ENCODE assay signal across 8 cellular contexts in the genomic region with DNA sequence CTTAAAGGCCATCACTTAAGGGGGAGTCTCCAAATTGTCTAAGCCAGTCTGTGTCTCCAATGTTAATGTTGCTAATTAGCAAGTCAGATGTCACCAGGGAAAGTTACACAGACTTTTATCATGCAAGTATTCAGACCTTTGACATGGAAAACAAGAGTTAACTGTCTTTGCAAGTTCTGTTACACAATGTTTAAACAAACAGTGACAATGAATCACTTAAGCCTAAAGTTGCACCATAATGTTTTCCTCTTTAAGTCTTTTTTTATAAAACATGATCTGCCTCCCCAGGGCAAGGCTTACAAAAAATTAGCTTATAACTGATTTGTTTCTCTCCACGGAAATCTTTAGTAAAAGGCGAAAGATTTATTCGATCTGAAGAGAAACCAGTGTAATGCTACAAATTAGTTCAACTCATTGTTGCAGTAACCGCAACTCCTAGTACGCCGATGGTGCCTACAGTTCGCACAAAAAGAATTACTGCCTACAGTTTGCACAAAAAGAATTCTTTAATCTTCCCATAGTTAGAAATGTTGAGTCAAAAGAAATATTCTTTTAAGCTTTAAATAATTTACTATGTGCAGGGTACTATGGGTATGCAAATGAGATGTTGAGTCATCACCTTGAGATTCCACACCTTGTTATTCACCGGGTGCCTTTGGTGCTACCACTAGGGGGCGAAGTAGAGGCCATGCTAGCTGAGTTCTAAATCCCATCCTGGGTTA. TPM values are rescaled to one million over a fixed set of nuclear protein-coding genes. Genes with fewer than 3 reads are reported as not detected.
DNase-seq lines count a peak whose midpoint lies in the region; ATAC-seq and TF ChIP-seq lines count a peak whose summit lies in the region.

No MANE protein-coding gene starts in this region.

- no peaks in the 10 kb centered on the region for H3K36me3 ChIP-seq in thoracic aorta

- H3K27me3 Mint-ChIP-seq in activated CD4-positive, alpha-beta T cell treated with anti-CD3 and anti-CD28 coated beads, Interleukin-2, amount 10 ng/mL, durations not matched to agents 7 days and 5 days, result peaks cover 3% of the 10 kb centered on the region
- H3K27me3 Mint-ChIP-seq in endothelial cell (ENCODE audit: unreplicated experiment) (peaks cover 2% of the 10 kb centered on the region), nephron progenitor cell (ENCODE audit: low read depth, poor library complexity) (peaks cover 3% of the 10 kb centered on the region)

- DNase-seq in AG20443 (ENCODE audit: low spot score) (peak; percentile 54), NCI-H446 treated with DMSO at 0.1 percent for 48 hours (lab: John Stamatoyannopoulos, UW) (peak; percentile 90), endothelial cell (ENCODE audit: low spot score) (peak; percentile 82), nephron progenitor cell (peak; percentile 71), thoracic aorta (ENCODE audit: low spot score) (no peak)
- DNase-seq in activated CD4-positive, alpha-beta T cell treated with anti-CD3 and anti-CD28 coated beads, Interleukin-2, amount 10 ng/mL, durations not matched to agents 7 days and 5 days, result peak; percentile 76

- no peak overlapping the region for H3K27ac ChIP-seq in thoracic aorta

- TF ChIP-seq CTCF in endothelial cell (IDR thresholded peaks at IDR 0.05; ENCODE audit: unreplicated experiment) (peak; percentile 96), nephron progenitor cell (IDR thresholded peaks at IDR 0.05) (peak; percentile 83), thoracic aorta (IDR thresholded peaks at IDR 0.05) (peak; percentile 39)

- CTCF ChIA-PET in activated CD4-positive, alpha-beta T cell treated with anti-CD3 and anti-CD28 coated beads, Interleukin-2, amount 10 ng/mL, durations not matched to agents 7 days and 5 days (lab: Charles Lee), result interaction anchor here (0.6 to 3.2 kb wide), 17 partner anchors 9 to 1206 kb away, joined by 3 to 18 read pairs (median 4); partner anchors contain the start of gene HHAT

- H3K9me3 Mint-ChIP-seq in activated CD4-positive, alpha-beta T cell treated with anti-CD3 and anti-CD28 coated beads, Interleukin-2, amount 10 ng/mL, durations not matched to agents 7 days and 5 days, result no peaks in the 10 kb centered on the region
- H3K9me3 Mint-ChIP-seq in endothelial cell (ENCODE audit: unreplicated experiment) (no peaks in the 10 kb centered on the region), nephron progenitor cell (no peaks in the 10 kb centered on the region)

- peaks cover 19% of the 10 kb centered on the region for H3K4me1 Mint-ChIP-seq in activated CD4-positive, alpha-beta T cell treated with anti-CD3 and anti-CD28 coated beads, Interleukin-2, amount 10 ng/mL, durations not matched to agents 7 days and 5 days
- H3K4me1 Mint-ChIP-seq in endothelial cell (ENCODE audit: unreplicated experiment) (no peaks in the 10 kb centered on the region), nephron progenitor cell (peaks cover 21% of the 10 kb centered on the region)

- H3K36me3 Mint-ChIP-seq in activated CD4-positive, alpha-beta T cell treated with anti-CD3 and anti-CD28 coated beads, Interleukin-2, amount 10 ng/mL, durations not matched to agents 7 days and 5 days (ENCODE audit: low read depth), result no peaks in the 10 kb centered on the region
- no peaks in the 10 kb centered on the region for H3K36me3 Mint-ChIP-seq in endothelial cell (ENCODE audit: low read depth, unreplicated experiment)
- no peaks in the 10 kb centered on the region for H3K36me3 Mint-ChIP-seq in nephron progenitor cell (ENCODE audit: low read depth)

- peaks cover 0 to 18% of the 10 kb centered on the region in 2 donors for H3K4me1 ChIP-seq in thoracic aorta (ENCODE audit: control insufficient read depth in 1 of 2, low read depth in 2 of 2)

- H3K27ac Mint-ChIP-seq in activated CD4-positive, alpha-beta T cell treated with anti-CD3 and anti-CD28 coated beads, Interleukin-2, amount 10 ng/mL, durations not matched to agents 7 days and 5 days, result peak overlapping the region; percentile 79
- peak overlapping the region; percentile 89 for H3K27ac Mint-ChIP-seq in endothelial cell (ENCODE audit: unreplicated experiment)
- peak overlapping the region; percentile 99 for H3K27ac Mint-ChIP-seq in nephron progenitor cell

- no peaks in the 10 kb centered on the region for H3K27me3 ChIP-seq in thoracic aorta (replicated peaks; ENCODE audit: insufficient read depth)

- no peak overlapping the region for H3K4me3 Mint-ChIP-seq in activated CD4-positive, alpha-beta T cell treated with anti-CD3 and anti-CD28 coated beads, Interleukin-2, amount 10 ng/mL, durations not matched to agents 7 days and 5 days
- H3K4me3 Mint-ChIP-seq in endothelial cell (ENCODE audit: unreplicated experiment), result no peak overlapping the region
- no peak overlapping the region for H3K4me3 Mint-ChIP-seq in nephron progenitor cell

- no peak overlapping the region for H3K4me3 ChIP-seq in thoracic aorta

- POLR2A ChIA-PET in activated CD4-positive, alpha-beta T cell treated with anti-CD3 and anti-CD28 coated beads, Interleukin-2, amount 10 ng/mL, durations not matched to agents 7 days and 5 days (lab: Charles Lee), result interaction anchor here (0.6 to 1.8 kb wide), 8 partner anchors 15 to 1556 kb away, joined by 3 to 9 read pairs (median 4); no protein-coding TSS in a partner anchor

- H3K9me3 ChIP-seq in thoracic aorta, result no peaks in the 10 kb centered on the region

- peak; percentile 66 for ATAC-seq in GM18520 (IDR thresholded peaks at IDR 0.05; ENCODE audit: unreplicated experiment)
- ATAC-seq in HG02981 (IDR thresholded peaks at IDR 0.05; ENCODE audit: unreplicated experiment), result peak; percentile 76
- ATAC-seq in thoracic aorta (ENCODE audit: insufficient number of reproducible peaks, low FRiP score, low read depth), result no peak

RNA-seq across cellular contexts. Expression of gene HHAT, which starts 45.3 kb away (rescaled TPM):
- 1 to 10 TPM; 1.3 to 1.5 TPM for total RNA-seq in activated CD4-positive, alpha-beta T cell treated with anti-CD3 and anti-CD28 coated beads, Interleukin-2, amount 10 ng/mL, durations not matched to agents 7 days and 5 days
- total RNA-seq in endothelial cell (ENCODE audit: unreplicated experiment) (6.0 TPM), thoracic aorta (1 to 10 TPM; 4.5 to 4.6 TPM)

Comparison
In these comparisons a context has a peak if more than half of its experiments do, and no peak if none do; other contexts are left out.
1. CTCF ChIP-seq: peak in every context shown above with its lines; median percentile 96 in endothelial cell; 83 in nephron progenitor cell; 39 in thoracic aorta.